ENCODE assay signal across 14 cellular contexts in the genomic region with DNA sequence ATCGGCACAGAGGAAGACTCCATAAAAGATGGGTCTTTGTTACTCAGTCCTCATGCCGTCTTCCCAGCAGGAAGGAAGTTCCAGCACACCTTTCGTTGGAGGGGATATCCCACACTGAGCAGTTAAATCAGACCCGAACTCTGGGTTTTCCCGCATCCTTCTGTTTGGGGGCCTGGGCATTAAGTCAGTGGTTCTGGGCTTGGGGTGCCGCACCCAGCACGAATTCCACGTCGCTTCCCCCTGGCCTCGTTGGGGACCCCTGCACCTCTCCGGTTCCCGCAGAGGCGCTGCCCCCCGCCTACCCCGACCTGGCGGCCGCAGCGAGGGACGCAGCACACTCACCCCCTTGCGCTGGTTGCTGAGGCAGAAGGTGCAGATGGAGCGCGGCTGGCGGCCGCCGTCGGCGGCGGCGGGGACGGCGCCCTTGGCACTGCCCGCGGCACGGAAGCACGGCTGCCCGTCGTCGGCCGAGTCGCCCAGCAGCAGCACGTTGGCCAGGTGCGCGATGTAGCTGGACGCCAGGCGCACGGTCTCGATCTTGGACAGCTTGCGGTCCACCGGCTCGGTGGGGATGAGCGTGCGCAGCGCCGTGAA. TPM values are rescaled to one million over a fixed set of nuclear protein-coding genes. Genes with fewer than 3 reads are reported as not detected.
A peak's percentile ranks its signal among the peaks of the same experiment; 100 is the strongest.
DNase-seq lines count a peak whose midpoint lies in the region; TF ChIP-seq lines count a peak whose summit lies in the region.
"Had no signal": no experiment of that assay in that cellular context is flagged by ENCODE, and none has a peak within 500 bp of the region (broad histone marks: within the 10 kb centered on the region; RNA-seq: fewer than 3 reads in every experiment).

No MANE protein-coding gene starts in this region.

- peak overlapping the region; percentile 27 for H3K4me3 ChIP-seq in cardiac muscle cell
- peak overlapping the region; percentile 27 for H3K4me3 ChIP-seq in suprapubic skin
- H3K4me3 ChIP-seq: ovary had no signal

- WGBS in suprapubic skin = 16% methylated on average over 16 of the region's 54 CpGs

- no peaks in the 10 kb centered on the region for H3K9me3 ChIP-seq in cardiac muscle cell (ENCODE audit: low read depth)
- no peaks in the 10 kb centered on the region for H3K9me3 ChIP-seq in suprapubic skin
- H3K9me3 ChIP-seq: ovary had no signal

- H3K9me3 Mint-ChIP-seq in chondrocyte (ENCODE audit: low read depth) = no peaks in the 10 kb centered on the region

- intact Hi-C loops in cardiac septum (cut with DNase I) = loop anchor here (5.0 kb wide), 1 partner anchor 37 kb away; no protein-coding TSS in a partner anchor

- H3K27me3 Mint-ChIP-seq in chondrocyte (ENCODE audit: low read depth) = peaks cover 45% of the 10 kb centered on the region

- H3K27me3 ChIP-seq in cardiac muscle cell (peaks cover 27% of the 10 kb centered on the region), suprapubic skin (peaks cover 59% of the 10 kb centered on the region)
- H3K27me3 ChIP-seq: ovary had no signal

- H3K36me3 ChIP-seq in cardiac muscle cell (no peaks in the 10 kb centered on the region), suprapubic skin (no peaks in the 10 kb centered on the region)
- H3K36me3 ChIP-seq: ovary had no signal

- H3K4me3 Mint-ChIP-seq in chondrocyte (ENCODE audit: unreplicated experiment) = peak overlapping the region; percentile 6

- H3K4me1 Mint-ChIP-seq in chondrocyte (ENCODE audit: low read depth) = peaks cover 15% of the 10 kb centered on the region

- H3K36me3 Mint-ChIP-seq in chondrocyte (ENCODE audit: low read depth) = peaks cover 4% of the 10 kb centered on the region

- DNase-seq in cardiac muscle cell (ENCODE audit: low read depth in 1 of 2, low spot score in 1 of 2) (no peak), cardiac septum (ENCODE audit: low spot score) (no peak), chondrocyte (ENCODE audit: low spot score) (no peak), left kidney (ENCODE audit: low read depth, low spot score) (peak; percentile 40), suprapubic skin (ENCODE audit: low spot score in 2 of 2) (no peak), glomerular visceral epithelial cell (ENCODE audit: extremely low spot score) (no peak), NOMO-1 treated with DMSO at 0.1 percent for 48 hours (lab: John Stamatoyannopoulos, UW; ENCODE audit: unreplicated experiment) (no peak)
- no peak for DNase-seq in activated CD8-positive, alpha-beta memory T cell treated with anti-CD3 and anti-CD28 coated beads, Interleukin-2, amount 50 U/mL, for 48 hours
- DNase-seq: activated CD4-positive, alpha-beta T cell treated with anti-CD3 and anti-CD28 coated beads for 1 hour; activated T-cell treated with anti-CD3 and anti-CD28 coated beads, Interleukin-2, amount 50 U/mL, for 1 hour had no signal

- TF ChIP-seq POLR2A in suprapubic skin (IDR thresholded peaks at IDR 0.05) = no peak

- no peak overlapping the region for H3K27ac ChIP-seq in cardiac muscle cell
- H3K27ac ChIP-seq in suprapubic skin = no peak overlapping the region
- H3K27ac ChIP-seq: ovary had no signal

- TF ChIP-seq CTCF in cardiac muscle cell (IDR thresholded peaks at IDR 0.05; ENCODE audit: low read depth, low read length) = no peak
- TF ChIP-seq CTCF in chondrocyte (IDR thresholded peaks at IDR 0.05) = no peak
- TF ChIP-seq CTCF in suprapubic skin (IDR thresholded peaks at IDR 0.05) = no peak

- H3K4me1 ChIP-seq in cardiac muscle cell (ENCODE audit: low read depth) (no peaks in the 10 kb centered on the region), suprapubic skin (peaks cover 21% of the 10 kb centered on the region)

- TF ChIP-seq EP300 in suprapubic skin (IDR thresholded peaks at IDR 0.05) = no peak

- H3K27ac Mint-ChIP-seq in chondrocyte (ENCODE audit: unreplicated experiment) = no peak overlapping the region

RNA-seq across cellular contexts. Expression of a gene that starts 0.6 kb away (rescaled TPM):
- total RNA-seq in cardiac muscle cell (0.11 and 0.86 TPM in 2 replicates), cardiac septum (4.8 TPM), chondrocyte (0.28 to 0.50 TPM in 2 of 3 replicates, not detected in the other), suprapubic skin (under 1 TPM in 1 of 4 donors, not detected in 3; 0.76 TPM)
- 2.4 and 3.0 TPM in 2 replicates for polyA plus RNA-seq in cardiac muscle cell
- total RNA-seq: fibroblast of villous mesenchyme, liver, OCI-LY7 had no signal
- polyA plus RNA-seq: liver had no signal

RNA-seq across cellular contexts. Expression of a gene that starts 43.5 kb away (rescaled TPM):
- total RNA-seq in cardiac muscle cell (19.4 and 21.6 TPM in 2 replicates), cardiac septum (38.4 TPM), chondrocyte (19.3 to 20.8 TPM (median 20.6 TPM) in 3 replicates), suprapubic skin (10 to 100 TPM in 3 of 4 donors, 1 to 10 TPM in 1; 7.8 to 27.7 (median 21.0) TPM)
- 21.4 and 26.0 TPM in 2 replicates for polyA plus RNA-seq in cardiac muscle cell
